In genomic region chr12:111088409-111088808, GRCh38 we compare ENCODE assay signal across 1 cellular context.
A peak's percentile ranks its signal among the peaks of the same experiment; 100 is the strongest.
TF ChIP-seq lines count a peak whose summit lies in the region.

No MANE protein-coding gene starts in this region.

TF ChIP-seq in HEK293, 187 proteins besides CTCF, POLR2A, EP300 and RAD21 (continued from another document):
- TF ChIP-seq ATF2 (tag by site-specific recombination; IDR thresholded peaks at IDR 0.05; ENCODE audit: low read depth) (peak; percentile 82), GLIS1 (tag by site-specific recombination; IDR thresholded peaks at IDR 0.05) (no peak), ZNF394 (tag by site-specific recombination; IDR thresholded peaks at IDR 0.05; ENCODE audit: borderline replicate concordance) (no peak)
